Comparison of ENCODE assay signal across 1 cellular context in genomic region chr2:68716539-68716938, GRCh38.
TF ChIP-seq lines count a peak whose summit lies in the region.

No MANE protein-coding gene starts in this region.

TF ChIP-seq in GM12878, 131 proteins besides CTCF, POLR2A, EP300 and RAD21:
- TF ChIP-seq SMAD5 (IDR thresholded peaks at IDR 0.05; ENCODE audit: low read depth), result no peak
- no peak for TF ChIP-seq BHLHE40 (IDR thresholded peaks at IDR 0.05; ENCODE audit: borderline replicate concordance in 1 of 2, low read depth in 2 of 2, low read length in 1 of 2)
- TF ChIP-seq USF2 (IDR thresholded peaks at IDR 0.05; ENCODE audit: borderline replicate concordance, low read depth, low read length), result no peak
- no peak for TF ChIP-seq NR2C1 (IDR thresholded peaks at IDR 0.05)
- TF ChIP-seq EGR1 (IDR thresholded peaks at IDR 0.05; ENCODE audit: borderline replicate concordance in 1 of 2, low read depth in 2 of 2, low read length in 2 of 2), result no peak
- TF ChIP-seq IRF5 (IDR thresholded peaks at IDR 0.05; ENCODE audit: borderline replicate concordance), result no peak
- no peak for TF ChIP-seq STAT1 (conservative IDR thresholded peaks at IDR 0.05)
- TF ChIP-seq NR2F1 (conservative IDR thresholded peaks at IDR 0.05), result no peak
- TF ChIP-seq YBX1 (IDR thresholded peaks at IDR 0.05), result no peak
- TF ChIP-seq MAX (IDR thresholded peaks at IDR 0.05; ENCODE audit: low read depth, low read length), result no peak
- TF ChIP-seq GATAD2B (conservative IDR thresholded peaks at IDR 0.05; ENCODE audit: low read depth), result no peak
- no peak for TF ChIP-seq ATF2 (IDR thresholded peaks at IDR 0.05; ENCODE audit: low read length)
- TF ChIP-seq RB1 (IDR thresholded peaks at IDR 0.05; ENCODE audit: borderline replicate concordance), result no peak
- TF ChIP-seq ZNF217 (IDR thresholded peaks at IDR 0.05), result no peak
- no peak for TF ChIP-seq CHD2 (IDR thresholded peaks at IDR 0.05; ENCODE audit: borderline replicate concordance, low read depth, low read length)
- no peak for TF ChIP-seq PML (IDR thresholded peaks at IDR 0.05; ENCODE audit: low read length)
- TF ChIP-seq SP1 (IDR thresholded peaks at IDR 0.05; ENCODE audit: low read depth, low read length), result no peak
